ENCODE assay signal across 21 cellular contexts in genomic region chr14:24164591-24164991, GRCh38. TPM values are rescaled to one million over a fixed set of nuclear protein-coding genes. Genes with fewer than 3 reads are reported as not detected.
DNase-seq lines count a peak whose midpoint lies in the region; ATAC-seq and TF ChIP-seq lines count a peak whose summit lies in the region.
"Had no signal": no experiment of that assay in that cellular context is flagged by ENCODE, and none has a peak within 500 bp of the region (broad histone marks: within the 10 kb centered on the region; RNA-seq: fewer than 3 reads in every experiment).

No MANE protein-coding gene starts in this region.

- POLR2A ChIA-PET in activated CD4-positive, alpha-beta T cell treated with anti-CD3 and anti-CD28 coated beads for 36 hours (lab: Charles Lee), result interaction anchor here (1.2 to 1.6 kb wide), 5 partner anchors 9 to 50 kb away, joined by 3 to 4 read pairs (median 3); partner anchors contain the start of genes DCAF11, NRL and PSME1
- POLR2A ChIA-PET in CD8-positive, alpha-beta T cell (lab: Charles Lee), result interaction anchor here (1.2 kb wide), 1 partner anchor 28 kb away, joined by 3 read pairs; the partner anchor contains the start of gene PSME1
- POLR2A ChIA-PET in activated naive CD8-positive, alpha-beta T cell treated with anti-CD3 and anti-CD28 coated beads, Interleukin-2, amount 10 ng/mL, durations not matched to agents 7 days and 5 days (lab: Charles Lee), result interaction anchor here (1.0 to 2.3 kb wide), 12 partner anchors 11 to 82 kb away, joined by 3 to 15 read pairs (median 6); partner anchors contain the start of genes DCAF11, EMC9, FITM1 and IPO4

- H3K27ac ChIP-seq in CD8-positive, alpha-beta T cell (ENCODE audit: low read depth, low read length), result no peak overlapping the region
- H3K27ac ChIP-seq: body of pancreas, colonic mucosa, Peyer's patch had no signal

- H3K27ac Mint-ChIP-seq in activated CD4-positive, alpha-beta T cell treated with anti-CD3 and anti-CD28 coated beads for 36 hours, result peak overlapping the region; percentile 37
- H3K27ac Mint-ChIP-seq in CD8-positive, alpha-beta T cell, result peak overlapping the region; percentile 14
- peak overlapping the region; percentile 53 for H3K27ac Mint-ChIP-seq in activated naive CD8-positive, alpha-beta T cell treated with anti-CD3 and anti-CD28 coated beads, Interleukin-2, amount 10 ng/mL, durations not matched to agents 7 days and 5 days
- H3K27ac Mint-ChIP-seq in naive B cell, result peak overlapping the region in 1 of 6 donors; percentile 83

- H3K4me3 ChIP-seq in CD8-positive, alpha-beta T cell (ENCODE audit: low read depth, low read length), result no peak overlapping the region
- H3K4me3 ChIP-seq: body of pancreas, colonic mucosa, mucosa of descending colon, Peyer's patch, smooth muscle cell had no signal

- DNase-seq in activated CD4-positive, alpha-beta T cell treated with anti-CD3 and anti-CD28 coated beads for 36 hours, result no peak
- no peak for DNase-seq in activated CD4-positive, alpha-beta T cell treated with anti-CD3 and anti-CD28 coated beads, Interleukin-2, amount 50 U/mL, for 1 hour
- DNase-seq in CD8-positive, alpha-beta T cell, result no peak
- DNase-seq in activated naive CD8-positive, alpha-beta T cell treated with anti-CD3 and anti-CD28 coated beads, Interleukin-2, amount 10 ng/mL, durations not matched to agents 7 days and 5 days, result no peak
- no peak for DNase-seq in naive B cell
- no peak for DNase-seq in omental fat pad (ENCODE audit: low spot score)
- DNase-seq in activated gamma-delta T cell (lab: John Stamatoyannopoulos, UW), result no peak
- DNase-seq: body of pancreas; colonic mucosa; head of caudate nucleus; NCI-H1105 treated with DMSO at 0.1 percent for 48 hours; NCI-H2081; NCI-H510A treated with DMSO at 0.1 percent for 48 hours; nucleus accumbens; stimulated activated CD4-positive, alpha-beta T cell treated with anti-CD3 and anti-CD28 coated beads, Interleukin-4, amount 100 ng/mL, for 24 hours had no signal

- CTCF ChIA-PET in activated CD4-positive, alpha-beta T cell treated with anti-CD3 and anti-CD28 coated beads for 36 hours (lab: Charles Lee), result interaction anchor here (0.6 to 1.1 kb wide), 2 partner anchors 12 to 576 kb away, joined by 3 read pairs; no protein-coding TSS in a partner anchor
- CTCF ChIA-PET in CD8-positive, alpha-beta T cell (lab: Charles Lee), result interaction anchor here (0.9 to 2.1 kb wide), 2 partner anchors 18 to 144 kb away, joined by 3 to 7 read pairs; partner anchors contain the start of genes PSME2 and RNF31

- H3K36me3 Mint-ChIP-seq in activated CD4-positive, alpha-beta T cell treated with anti-CD3 and anti-CD28 coated beads for 36 hours (ENCODE audit: low read depth), result peaks cover 78% of the 10 kb centered on the region
- peaks cover 82% of the 10 kb centered on the region for H3K36me3 Mint-ChIP-seq in CD8-positive, alpha-beta T cell
- H3K36me3 Mint-ChIP-seq in activated naive CD8-positive, alpha-beta T cell treated with anti-CD3 and anti-CD28 coated beads, Interleukin-2, amount 10 ng/mL, durations not matched to agents 7 days and 5 days, result peaks cover 69% of the 10 kb centered on the region
- peaks cover 16 to 47% of the 10 kb centered on the region in 2 donors for H3K36me3 Mint-ChIP-seq in naive B cell

- ATAC-seq in activated CD4-positive, alpha-beta T cell treated with anti-CD3 and anti-CD28 coated beads for 36 hours, result no peak
- no peak for ATAC-seq in CD8-positive, alpha-beta T cell
- no peak for ATAC-seq in activated naive CD8-positive, alpha-beta T cell treated with anti-CD3 and anti-CD28 coated beads, Interleukin-2, amount 10 ng/mL, durations not matched to agents 7 days and 5 days (ENCODE audit: low read depth)
- ATAC-seq in naive B cell (ENCODE audit: low read depth in 2 of 2) (no peak), omental fat pad (ENCODE audit: low FRiP score) (no peak), HG02938 (IDR thresholded peaks at IDR 0.05; ENCODE audit: unreplicated experiment) (no peak)
- ATAC-seq: body of pancreas, left lobe of liver, mucosa of descending colon had no signal

- H3K9me3 Mint-ChIP-seq in activated CD4-positive, alpha-beta T cell treated with anti-CD3 and anti-CD28 coated beads for 36 hours (ENCODE audit: low read depth), result no peaks in the 10 kb centered on the region
- H3K9me3 Mint-ChIP-seq in CD8-positive, alpha-beta T cell, result no peaks in the 10 kb centered on the region
- no peaks in the 10 kb centered on the region for H3K9me3 Mint-ChIP-seq in activated naive CD8-positive, alpha-beta T cell treated with anti-CD3 and anti-CD28 coated beads, Interleukin-2, amount 10 ng/mL, durations not matched to agents 7 days and 5 days
- H3K9me3 Mint-ChIP-seq in naive B cell, result no peaks in the 10 kb centered on the region

- H3K9me3 ChIP-seq in CD8-positive, alpha-beta T cell (ENCODE audit: low read length), result no peaks in the 10 kb centered on the region
- H3K9me3 ChIP-seq: body of pancreas, colonic mucosa, mucosa of descending colon, Peyer's patch had no signal

- no peaks in the 10 kb centered on the region for H3K27me3 Mint-ChIP-seq in activated CD4-positive, alpha-beta T cell treated with anti-CD3 and anti-CD28 coated beads for 36 hours
- no peaks in the 10 kb centered on the region for H3K27me3 Mint-ChIP-seq in CD8-positive, alpha-beta T cell (ENCODE audit: low read depth)
- no peaks in the 10 kb centered on the region for H3K27me3 Mint-ChIP-seq in activated naive CD8-positive, alpha-beta T cell treated with anti-CD3 and anti-CD28 coated beads, Interleukin-2, amount 10 ng/mL, durations not matched to agents 7 days and 5 days
- H3K27me3 Mint-ChIP-seq in naive B cell, result no peaks in the 10 kb centered on the region

- intact Hi-C loops in activated CD4-positive, alpha-beta T cell treated with anti-CD3 and anti-CD28 coated beads for 36 hours (cut with DNase I, micrococcal nuclease), result no loop called here
- intact Hi-C loops in CD8-positive, alpha-beta T cell (cut with DNase I, micrococcal nuclease), result loop anchor here in 1 of 2 experiments (5.0 kb wide), 2 partner anchors 72 to 108 kb away; partner anchors contain the start of genes PCK2 and RABGGTA

- H3K4me1 ChIP-seq in CD8-positive, alpha-beta T cell (ENCODE audit: insufficient read depth, low read length), result peaks cover 47% of the 10 kb centered on the region

- peaks cover 47% of the 10 kb centered on the region for H3K4me1 Mint-ChIP-seq in activated CD4-positive, alpha-beta T cell treated with anti-CD3 and anti-CD28 coated beads for 36 hours
- H3K4me1 Mint-ChIP-seq in CD8-positive, alpha-beta T cell (ENCODE audit: low read depth), result peaks cover 55% of the 10 kb centered on the region
- peaks cover 56% of the 10 kb centered on the region for H3K4me1 Mint-ChIP-seq in activated naive CD8-positive, alpha-beta T cell treated with anti-CD3 and anti-CD28 coated beads, Interleukin-2, amount 10 ng/mL, durations not matched to agents 7 days and 5 days
- peaks cover 51 to 69% (median 67%) of the 10 kb centered on the region in 3 donors for H3K4me1 Mint-ChIP-seq in naive B cell

- no peak overlapping the region for H3K4me3 Mint-ChIP-seq in activated CD4-positive, alpha-beta T cell treated with anti-CD3 and anti-CD28 coated beads for 36 hours
- no peak overlapping the region for H3K4me3 Mint-ChIP-seq in CD8-positive, alpha-beta T cell
- no peak overlapping the region for H3K4me3 Mint-ChIP-seq in activated naive CD8-positive, alpha-beta T cell treated with anti-CD3 and anti-CD28 coated beads, Interleukin-2, amount 10 ng/mL, durations not matched to agents 7 days and 5 days
- peak overlapping the region in 5 of 8 donors; percentile 15 to 86 (median 46) for H3K4me3 Mint-ChIP-seq in naive B cell

- H3K36me3 ChIP-seq in CD8-positive, alpha-beta T cell (ENCODE audit: insufficient read depth, low read length), result peaks cover 48% of the 10 kb centered on the region

- no peaks in the 10 kb centered on the region for H3K27me3 ChIP-seq in CD8-positive, alpha-beta T cell (ENCODE audit: insufficient read depth, low read length)
- H3K27me3 ChIP-seq: body of pancreas, colonic mucosa, Peyer's patch had no signal

- TF ChIP-seq CTCF in CD8-positive, alpha-beta T cell (IDR thresholded peaks at IDR 0.05), result no peak
- no peak for TF ChIP-seq CTCF in omental fat pad (IDR thresholded peaks at IDR 0.05)

RNA-seq across cellular contexts. Expression of gene IRF9, which starts 3.5 kb away (rescaled TPM):
- total RNA-seq in activated CD4-positive, alpha-beta T cell treated with anti-CD3 and anti-CD28 coated beads for 36 hours, result 100 to 1,000 TPM; 172 to 209 TPM
- total RNA-seq in CD8-positive, alpha-beta T cell, result 100 to 1,000 TPM; 270 to 307 TPM
- total RNA-seq in activated naive CD8-positive, alpha-beta T cell treated with anti-CD3 and anti-CD28 coated beads, Interleukin-2, amount 10 ng/mL, durations not matched to agents 7 days and 5 days, result 100 to 1,000 TPM; 234 to 252 TPM
- 100 to 1,000 TPM in 3 of 6 donors, 10 to 100 TPM in 3; 86.7 to 140 (median 97.2) TPM for polyA plus RNA-seq in naive B cell (ENCODE audit: low read depth in 6 of 6)
- 100 to 1,000 TPM in 1 of 4 donors, 10 to 100 TPM in 3; 39.4 to 126 (median 66.3) TPM for total RNA-seq in omental fat pad

RNA-seq across cellular contexts. Expression of gene REC8, which starts 7.3 kb away (rescaled TPM):
- 10 to 100 TPM; 25.6 to 27.7 TPM for total RNA-seq in activated CD4-positive, alpha-beta T cell treated with anti-CD3 and anti-CD28 coated beads for 36 hours
- 100 to 1,000 TPM; 131 to 144 TPM for total RNA-seq in CD8-positive, alpha-beta T cell
- total RNA-seq in activated naive CD8-positive, alpha-beta T cell treated with anti-CD3 and anti-CD28 coated beads, Interleukin-2, amount 10 ng/mL, durations not matched to agents 7 days and 5 days, result 10 to 100 TPM; 55.1 to 60.7 TPM
- polyA plus RNA-seq in naive B cell (ENCODE audit: low read depth in 6 of 6), result 1 to 10 TPM; 3.6 to 9.6 (median 6.9) TPM
- total RNA-seq in omental fat pad, result 10 to 100 TPM in 3 of 4 donors, 1 to 10 TPM in 1; 6.7 to 31.4 (median 16.3) TPM
- total RNA-seq: A172 had no signal

RNA-seq across cellular contexts. Expression of gene RNF31, which starts 17.3 kb away (rescaled TPM):
- 10 to 100 TPM; 73.7 to 98.4 TPM for total RNA-seq in activated CD4-positive, alpha-beta T cell treated with anti-CD3 and anti-CD28 coated beads for 36 hours
- total RNA-seq in CD8-positive, alpha-beta T cell, result 10 to 100 TPM; 45.4 to 51.7 TPM
- 100 to 1,000 TPM; 131 to 153 TPM for total RNA-seq in activated naive CD8-positive, alpha-beta T cell treated with anti-CD3 and anti-CD28 coated beads, Interleukin-2, amount 10 ng/mL, durations not matched to agents 7 days and 5 days
- polyA plus RNA-seq in naive B cell (ENCODE audit: low read depth in 6 of 6), result 10 to 100 TPM; 21.0 to 47.2 (median 32.1) TPM
- 10 to 100 TPM; 26.6 to 64.2 (median 37.8) TPM for total RNA-seq in omental fat pad

RNA-seq across cellular contexts. Expression of gene PSME2, which starts 18.2 kb away (rescaled TPM):
- total RNA-seq in activated CD4-positive, alpha-beta T cell treated with anti-CD3 and anti-CD28 coated beads for 36 hours, result 100 to 1,000 TPM; 445 to 459 TPM
- total RNA-seq in CD8-positive, alpha-beta T cell, result 10 to 100 TPM; 90.1 to 91.0 TPM
- 100 to 1,000 TPM; 406 to 414 TPM for total RNA-seq in activated naive CD8-positive, alpha-beta T cell treated with anti-CD3 and anti-CD28 coated beads, Interleukin-2, amount 10 ng/mL, durations not matched to agents 7 days and 5 days
- polyA plus RNA-seq in naive B cell (ENCODE audit: low read depth in 6 of 6), result 100 to 1,000 TPM; 257 to 514 (median 294) TPM
- 10 to 100 TPM; 32.8 to 86.4 (median 70.3) TPM for total RNA-seq in omental fat pad

RNA-seq across cellular contexts. Expression of gene EMC9, which starts 23.2 kb away (rescaled TPM):
- total RNA-seq in activated CD4-positive, alpha-beta T cell treated with anti-CD3 and anti-CD28 coated beads for 36 hours, result 10 to 100 TPM; 36.9 to 46.7 TPM
- total RNA-seq in CD8-positive, alpha-beta T cell, result 10 to 100 TPM in 1 of 2 experiments, 1 to 10 TPM in 1; 7.8 to 10.4 TPM
- 10 to 100 TPM; 41.6 to 43.9 TPM for total RNA-seq in activated naive CD8-positive, alpha-beta T cell treated with anti-CD3 and anti-CD28 coated beads, Interleukin-2, amount 10 ng/mL, durations not matched to agents 7 days and 5 days
- 10 to 100 TPM in 2 of 6 donors, 1 to 10 TPM in 4; 5.9 to 15.3 (median 9.2) TPM for polyA plus RNA-seq in naive B cell (ENCODE audit: low read depth in 6 of 6)
- 10 to 100 TPM in 2 of 4 donors, 1 to 10 TPM in 2; 6.3 to 15.3 (median 10.0) TPM for total RNA-seq in omental fat pad

Comparison
In these comparisons a context has a peak if more than half of its experiments do, and no peak if none do; other contexts are left out.
1. H3K4me3 Mint-ChIP-seq: peak in naive B cell (5 of 8); none in activated CD4-positive, alpha-beta T cell treated with anti-CD3 and anti-CD28 coated beads for 36 hours (single experiment), CD8-positive, alpha-beta T cell (single experiment) and activated naive CD8-positive, alpha-beta T cell treated with anti-CD3 and anti-CD28 coated beads, Interleukin-2, amount 10 ng/mL, durations not matched to agents 7 days and 5 days (single experiment).